In genomic region chr2:231701456-231702373, GRCh38 we compare ENCODE assay signal across 1 cellular context.
A peak's percentile ranks its signal among the peaks of the same experiment; 100 is the strongest.
TF ChIP-seq lines count a peak whose summit lies in the region.

No MANE protein-coding gene starts in this region.

TF ChIP-seq in HepG2, 621 proteins besides CTCF, POLR2A, EP300 and RAD21 (continued from another document and continues in another):
- TF ChIP-seq ZNF724P (CRISPR knock-in tag; IDR thresholded peaks at IDR 0.05; ENCODE audit: borderline replicate concordance) (no peak), GATAD2A (CRISPR knock-in tag; IDR thresholded peaks at IDR 0.05) (no peak; the same call in none of the 2 replicates), CEBPG (CRISPR knock-in tag; IDR thresholded peaks at IDR 0.05) (peak; percentile 84), ZNF530 (CRISPR knock-in tag; IDR thresholded peaks at IDR 0.05; ENCODE audit: low read depth) (no peak), HNRNPL (IDR thresholded peaks at IDR 0.05; ENCODE audit: low read depth, low read length) (peak; percentile 93), DNMT3B (CRISPR knock-in tag; conservative IDR thresholded peaks at IDR 0.05) (no peak), ZBTB20 (CRISPR knock-in tag; IDR thresholded peaks at IDR 0.05; ENCODE audit: borderline replicate concordance, low read depth) (no peak), ZNF430 (CRISPR knock-in tag; IDR thresholded peaks at IDR 0.05) (peak; percentile 58; the same call in 1 of the 2 replicates), BRF2 (CRISPR knock-in tag; IDR thresholded peaks at IDR 0.05) (0 out of 2 replicates have a peak, but pooled peaks have one; percentile 50), MED8 (CRISPR knock-in tag; IDR thresholded peaks at IDR 0.05; ENCODE audit: insufficient replicate concordance) (peak; percentile 60), MLX (CRISPR knock-in tag; IDR thresholded peaks at IDR 0.05) (0 out of 2 replicates have a peak, but pooled peaks have one; percentile 31), ZNF136 (CRISPR knock-in tag; IDR thresholded peaks at IDR 0.05; ENCODE audit: low read depth) (no peak), BORCS8-MEF2B (CRISPR knock-in tag; IDR thresholded peaks at IDR 0.05) (peak; percentile 85), ZNF343 (CRISPR knock-in tag; IDR thresholded peaks at IDR 0.05) (no peak), ZNF101 (CRISPR knock-in tag; IDR thresholded peaks at IDR 0.05; ENCODE audit: borderline replicate concordance, low read depth) (no peak), ELF3 (CRISPR knock-in tag; IDR thresholded peaks at IDR 0.05) (peak; percentile 28; the same call in 1 of the 2 replicates), ZFP37 (CRISPR knock-in tag; IDR thresholded peaks at IDR 0.05; ENCODE audit: borderline replicate concordance) (peak; percentile 49; the same call in 1 of the 2 replicates), RBM39 (IDR thresholded peaks at IDR 0.05; ENCODE audit: low read depth, low read length, poor library complexity, severe bottlenecking) (peak; percentile 41), CBX1 (IDR thresholded peaks at IDR 0.05; ENCODE audit: low read depth) (peak; percentile 27), PHF5A (CRISPR knock-in tag; IDR thresholded peaks at IDR 0.05; ENCODE audit: low read depth, unreplicated experiment) (no peak)
- TF ChIP-seq, protein P1, sequence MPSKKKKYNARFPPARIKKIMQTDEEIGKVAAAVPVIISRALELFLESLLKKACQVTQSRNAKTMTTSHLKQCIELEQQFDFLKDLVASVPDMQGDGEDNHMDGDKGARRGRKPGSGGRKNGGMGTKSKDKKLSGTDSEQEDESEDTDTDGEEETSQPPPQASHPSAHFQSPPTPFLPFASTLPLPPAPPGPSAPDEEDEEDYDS (CRISPR knock-in tag; IDR thresholded peaks at IDR 0.05), result peak; percentile 60
- TF ChIP-seq, protein P2, sequence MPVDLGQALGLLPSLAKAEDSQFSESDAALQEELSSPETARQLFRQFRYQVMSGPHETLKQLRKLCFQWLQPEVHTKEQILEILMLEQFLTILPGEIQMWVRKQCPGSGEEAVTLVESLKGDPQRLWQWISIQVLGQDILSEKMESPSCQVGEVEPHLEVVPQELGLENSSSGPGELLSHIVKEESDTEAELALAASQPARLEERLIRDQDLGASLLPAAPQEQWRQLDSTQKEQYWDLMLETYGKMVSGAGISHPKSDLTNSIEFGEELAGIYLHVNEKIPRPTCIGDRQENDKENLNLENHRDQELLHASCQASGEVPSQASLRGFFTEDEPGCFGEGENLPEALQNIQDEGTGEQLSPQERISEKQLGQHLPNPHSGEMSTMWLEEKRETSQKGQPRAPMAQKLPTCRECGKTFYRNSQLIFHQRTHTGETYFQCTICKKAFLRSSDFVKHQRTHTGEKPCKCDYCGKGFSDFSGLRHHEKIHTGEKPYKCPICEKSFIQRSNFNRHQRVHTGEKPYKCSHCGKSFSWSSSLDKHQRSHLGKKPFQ (CRISPR knock-in tag; IDR thresholded peaks at IDR 0.05; ENCODE audit: insufficient replicate concordance), result no peak
- TF ChIP-seq, protein P3, sequence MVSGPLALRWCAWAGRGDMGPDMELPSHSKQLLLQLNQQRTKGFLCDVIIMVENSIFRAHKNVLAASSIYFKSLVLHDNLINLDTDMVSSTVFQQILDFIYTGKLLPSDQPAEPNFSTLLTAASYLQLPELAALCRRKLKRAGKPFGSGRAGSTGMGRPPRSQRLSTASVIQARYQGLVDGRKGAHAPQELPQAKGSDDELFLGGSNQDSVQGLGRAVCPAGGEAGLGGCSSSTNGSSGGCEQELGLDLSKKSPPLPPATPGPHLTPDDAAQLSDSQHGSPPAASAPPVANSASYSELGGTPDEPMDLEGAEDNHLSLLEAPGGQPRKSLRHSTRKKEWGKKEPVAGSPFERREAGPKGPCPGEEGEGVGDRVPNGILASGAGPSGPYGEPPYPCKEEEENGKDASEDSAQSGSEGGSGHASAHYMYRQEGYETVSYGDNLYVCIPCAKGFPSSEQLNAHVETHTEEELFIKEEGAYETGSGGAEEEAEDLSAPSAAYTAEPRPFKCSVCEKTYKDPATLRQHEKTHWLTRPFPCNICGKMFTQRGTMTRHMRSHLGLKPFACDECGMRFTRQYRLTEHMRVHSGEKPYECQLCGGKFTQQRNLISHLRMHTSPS (CRISPR knock-in tag; IDR thresholded peaks at IDR 0.05; ENCODE audit: low read depth), result peak; percentile 84
- TF ChIP-seq, protein P4, sequence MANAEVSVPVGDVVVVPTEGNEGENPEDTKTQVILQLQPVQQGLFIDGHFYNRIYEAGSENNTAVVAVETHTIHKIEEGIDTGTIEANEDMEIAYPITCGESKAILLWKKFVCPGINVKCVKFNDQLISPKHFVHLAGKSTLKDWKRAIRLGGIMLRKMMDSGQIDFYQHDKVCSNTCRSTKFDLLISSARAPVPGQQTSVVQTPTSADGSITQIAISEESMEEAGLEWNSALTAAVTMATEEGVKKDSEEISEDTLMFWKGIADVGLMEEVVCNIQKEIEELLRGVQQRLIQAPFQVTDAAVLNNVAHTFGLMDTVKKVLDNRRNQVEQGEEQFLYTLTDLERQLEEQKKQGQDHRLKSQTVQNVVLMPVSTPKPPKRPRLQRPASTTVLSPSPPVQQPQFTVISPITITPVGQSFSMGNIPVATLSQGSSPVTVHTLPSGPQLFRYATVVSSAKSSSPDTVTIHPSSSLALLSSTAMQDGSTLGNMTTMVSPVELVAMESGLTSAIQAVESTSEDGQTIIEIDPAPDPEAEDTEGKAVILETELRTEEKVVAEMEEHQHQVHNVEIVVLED (CRISPR knock-in tag; IDR thresholded peaks at IDR 0.05; ENCODE audit: borderline replicate concordance), result peak; percentile 61; the same call in 1 of the 2 replicates
- TF ChIP-seq, protein P5, sequence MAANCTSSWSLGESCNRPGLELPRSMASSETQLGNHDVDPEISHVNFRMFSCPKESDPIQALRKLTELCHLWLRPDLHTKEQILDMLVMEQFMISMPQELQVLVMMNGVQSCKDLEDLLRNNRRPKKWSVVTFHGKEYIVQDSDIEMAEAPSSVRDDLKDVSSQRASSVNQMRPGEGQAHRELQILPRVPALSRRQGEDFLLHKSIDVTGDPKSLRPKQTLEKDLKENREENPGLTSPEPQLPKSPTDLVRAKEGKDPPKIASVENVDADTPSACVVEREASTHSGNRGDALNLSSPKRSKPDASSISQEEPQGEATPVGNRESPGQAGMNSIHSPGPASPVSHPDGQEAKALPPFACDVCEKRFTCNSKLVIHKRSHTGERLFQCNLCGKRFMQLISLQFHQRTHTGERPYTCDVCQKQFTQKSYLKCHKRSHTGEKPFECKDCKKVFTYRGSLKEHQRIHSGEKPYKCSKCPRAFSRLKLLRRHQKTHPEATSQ (CRISPR knock-in tag; IDR thresholded peaks at IDR 0.05; ENCODE audit: borderline replicate concordance), result 0 out of 2 replicates have a peak, but pooled peaks have one; percentile 72
- TF ChIP-seq, protein P6, sequence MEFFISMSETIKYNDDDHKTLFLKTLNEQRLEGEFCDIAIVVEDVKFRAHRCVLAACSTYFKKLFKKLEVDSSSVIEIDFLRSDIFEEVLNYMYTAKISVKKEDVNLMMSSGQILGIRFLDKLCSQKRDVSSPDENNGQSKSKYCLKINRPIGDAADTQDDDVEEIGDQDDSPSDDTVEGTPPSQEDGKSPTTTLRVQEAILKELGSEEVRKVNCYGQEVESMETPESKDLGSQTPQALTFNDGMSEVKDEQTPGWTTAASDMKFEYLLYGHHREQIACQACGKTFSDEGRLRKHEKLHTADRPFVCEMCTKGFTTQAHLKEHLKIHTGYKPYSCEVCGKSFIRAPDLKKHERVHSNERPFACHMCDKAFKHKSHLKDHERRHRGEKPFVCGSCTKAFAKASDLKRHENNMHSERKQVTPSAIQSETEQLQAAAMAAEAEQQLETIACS (CRISPR knock-in tag; IDR thresholded peaks at IDR 0.05), result 0 out of 2 replicates have a peak, but pooled peaks have one; percentile 23
- TF ChIP-seq, protein P7, sequence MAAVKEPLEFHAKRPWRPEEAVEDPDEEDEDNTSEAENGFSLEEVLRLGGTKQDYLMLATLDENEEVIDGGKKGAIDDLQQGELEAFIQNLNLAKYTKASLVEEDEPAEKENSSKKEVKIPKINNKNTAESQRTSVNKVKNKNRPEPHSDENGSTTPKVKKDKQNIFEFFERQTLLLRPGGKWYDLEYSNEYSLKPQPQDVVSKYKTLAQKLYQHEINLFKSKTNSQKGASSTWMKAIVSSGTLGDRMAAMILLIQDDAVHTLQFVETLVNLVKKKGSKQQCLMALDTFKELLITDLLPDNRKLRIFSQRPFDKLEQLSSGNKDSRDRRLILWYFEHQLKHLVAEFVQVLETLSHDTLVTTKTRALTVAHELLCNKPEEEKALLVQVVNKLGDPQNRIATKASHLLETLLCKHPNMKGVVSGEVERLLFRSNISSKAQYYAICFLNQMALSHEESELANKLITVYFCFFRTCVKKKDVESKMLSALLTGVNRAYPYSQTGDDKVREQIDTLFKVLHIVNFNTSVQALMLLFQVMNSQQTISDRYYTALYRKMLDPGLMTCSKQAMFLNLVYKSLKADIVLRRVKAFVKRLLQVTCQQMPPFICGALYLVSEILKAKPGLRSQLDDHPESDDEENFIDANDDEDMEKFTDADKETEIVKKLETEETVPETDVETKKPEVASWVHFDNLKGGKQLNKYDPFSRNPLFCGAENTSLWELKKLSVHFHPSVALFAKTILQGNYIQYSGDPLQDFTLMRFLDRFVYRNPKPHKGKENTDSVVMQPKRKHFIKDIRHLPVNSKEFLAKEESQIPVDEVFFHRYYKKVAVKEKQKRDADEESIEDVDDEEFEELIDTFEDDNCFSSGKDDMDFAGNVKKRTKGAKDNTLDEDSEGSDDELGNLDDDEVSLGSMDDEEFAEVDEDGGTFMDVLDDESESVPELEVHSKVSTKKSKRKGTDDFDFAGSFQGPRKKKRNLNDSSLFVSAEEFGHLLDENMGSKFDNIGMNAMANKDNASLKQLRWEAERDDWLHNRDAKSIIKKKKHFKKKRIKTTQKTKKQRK (IDR thresholded peaks at IDR 0.05; ENCODE audit: low read length), result no peak
- TF ChIP-seq, protein P8, sequence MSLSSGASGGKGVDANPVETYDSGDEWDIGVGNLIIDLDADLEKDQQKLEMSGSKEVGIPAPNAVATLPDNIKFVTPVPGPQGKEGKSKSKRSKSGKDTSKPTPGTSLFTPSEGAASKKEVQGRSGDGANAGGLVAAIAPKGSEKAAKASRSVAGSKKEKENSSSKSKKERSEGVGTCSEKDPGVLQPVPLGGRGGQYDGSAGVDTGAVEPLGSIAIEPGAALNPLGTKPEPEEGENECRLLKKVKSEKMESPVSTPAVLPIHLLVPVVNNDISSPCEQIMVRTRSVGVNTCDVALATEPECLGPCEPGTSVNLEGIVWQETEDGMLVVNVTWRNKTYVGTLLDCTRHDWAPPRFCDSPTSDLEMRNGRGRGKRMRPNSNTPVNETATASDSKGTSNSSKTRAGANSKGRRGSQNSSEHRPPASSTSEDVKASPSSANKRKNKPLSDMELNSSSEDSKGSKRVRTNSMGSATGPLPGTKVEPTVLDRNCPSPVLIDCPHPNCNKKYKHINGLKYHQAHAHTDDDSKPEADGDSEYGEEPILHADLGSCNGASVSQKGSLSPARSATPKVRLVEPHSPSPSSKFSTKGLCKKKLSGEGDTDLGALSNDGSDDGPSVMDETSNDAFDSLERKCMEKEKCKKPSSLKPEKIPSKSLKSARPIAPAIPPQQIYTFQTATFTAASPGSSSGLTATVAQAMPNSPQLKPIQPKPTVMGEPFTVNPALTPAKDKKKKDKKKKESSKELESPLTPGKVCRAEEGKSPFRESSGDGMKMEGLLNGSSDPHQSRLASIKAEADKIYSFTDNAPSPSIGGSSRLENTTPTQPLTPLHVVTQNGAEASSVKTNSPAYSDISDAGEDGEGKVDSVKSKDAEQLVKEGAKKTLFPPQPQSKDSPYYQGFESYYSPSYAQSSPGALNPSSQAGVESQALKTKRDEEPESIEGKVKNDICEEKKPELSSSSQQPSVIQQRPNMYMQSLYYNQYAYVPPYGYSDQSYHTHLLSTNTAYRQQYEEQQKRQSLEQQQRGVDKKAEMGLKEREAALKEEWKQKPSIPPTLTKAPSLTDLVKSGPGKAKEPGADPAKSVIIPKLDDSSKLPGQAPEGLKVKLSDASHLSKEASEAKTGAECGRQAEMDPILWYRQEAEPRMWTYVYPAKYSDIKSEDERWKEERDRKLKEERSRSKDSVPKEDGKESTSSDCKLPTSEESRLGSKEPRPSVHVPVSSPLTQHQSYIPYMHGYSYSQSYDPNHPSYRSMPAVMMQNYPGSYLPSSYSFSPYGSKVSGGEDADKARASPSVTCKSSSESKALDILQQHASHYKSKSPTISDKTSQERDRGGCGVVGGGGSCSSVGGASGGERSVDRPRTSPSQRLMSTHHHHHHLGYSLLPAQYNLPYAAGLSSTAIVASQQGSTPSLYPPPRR (CRISPR knock-in tag; IDR thresholded peaks at IDR 0.05; ENCODE audit: borderline replicate concordance), result 0 out of 2 replicates have a peak, but pooled peaks have one; percentile 23
- TF ChIP-seq, protein P9, sequence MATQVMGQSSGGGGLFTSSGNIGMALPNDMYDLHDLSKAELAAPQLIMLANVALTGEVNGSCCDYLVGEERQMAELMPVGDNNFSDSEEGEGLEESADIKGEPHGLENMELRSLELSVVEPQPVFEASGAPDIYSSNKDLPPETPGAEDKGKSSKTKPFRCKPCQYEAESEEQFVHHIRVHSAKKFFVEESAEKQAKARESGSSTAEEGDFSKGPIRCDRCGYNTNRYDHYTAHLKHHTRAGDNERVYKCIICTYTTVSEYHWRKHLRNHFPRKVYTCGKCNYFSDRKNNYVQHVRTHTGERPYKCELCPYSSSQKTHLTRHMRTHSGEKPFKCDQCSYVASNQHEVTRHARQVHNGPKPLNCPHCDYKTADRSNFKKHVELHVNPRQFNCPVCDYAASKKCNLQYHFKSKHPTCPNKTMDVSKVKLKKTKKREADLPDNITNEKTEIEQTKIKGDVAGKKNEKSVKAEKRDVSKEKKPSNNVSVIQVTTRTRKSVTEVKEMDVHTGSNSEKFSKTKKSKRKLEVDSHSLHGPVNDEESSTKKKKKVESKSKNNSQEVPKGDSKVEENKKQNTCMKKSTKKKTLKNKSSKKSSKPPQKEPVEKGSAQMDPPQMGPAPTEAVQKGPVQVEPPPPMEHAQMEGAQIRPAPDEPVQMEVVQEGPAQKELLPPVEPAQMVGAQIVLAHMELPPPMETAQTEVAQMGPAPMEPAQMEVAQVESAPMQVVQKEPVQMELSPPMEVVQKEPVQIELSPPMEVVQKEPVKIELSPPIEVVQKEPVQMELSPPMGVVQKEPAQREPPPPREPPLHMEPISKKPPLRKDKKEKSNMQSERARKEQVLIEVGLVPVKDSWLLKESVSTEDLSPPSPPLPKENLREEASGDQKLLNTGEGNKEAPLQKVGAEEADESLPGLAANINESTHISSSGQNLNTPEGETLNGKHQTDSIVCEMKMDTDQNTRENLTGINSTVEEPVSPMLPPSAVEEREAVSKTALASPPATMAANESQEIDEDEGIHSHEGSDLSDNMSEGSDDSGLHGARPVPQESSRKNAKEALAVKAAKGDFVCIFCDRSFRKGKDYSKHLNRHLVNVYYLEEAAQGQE (IDR thresholded peaks at IDR 0.05; ENCODE audit: borderline replicate concordance in 1 of 2, low read depth in 1 of 2, low read length in 2 of 2), result no peak
